In the genomic region with DNA sequence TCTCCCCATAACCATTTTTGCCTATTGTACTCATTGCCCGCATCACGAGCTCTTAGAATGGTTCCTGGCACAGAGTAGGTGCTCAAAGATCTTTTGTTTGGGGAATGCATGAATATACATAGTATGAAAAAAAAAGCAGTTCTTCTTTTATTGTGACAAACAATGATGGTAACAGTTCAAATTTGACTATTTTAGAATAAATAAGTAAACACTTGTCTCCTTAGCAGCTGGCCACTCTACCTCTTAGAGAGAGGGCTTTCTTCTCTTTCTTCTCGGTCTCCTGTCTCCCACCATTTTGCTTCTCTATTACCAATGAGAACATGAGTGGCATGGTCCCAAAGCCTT, we compare ENCODE assay signal across 8 cellular contexts. TPM values are rescaled to one million over a fixed set of nuclear protein-coding genes. Genes with fewer than 3 reads are reported as not detected.
DNase-seq lines count a peak whose midpoint lies in the region; ATAC-seq and TF ChIP-seq lines count a peak whose summit lies in the region.

No MANE protein-coding gene starts in this region.

- H3K4me1 Mint-ChIP-seq in activated CD4-positive, alpha-beta T cell treated with anti-CD3 and anti-CD28 coated beads for 36 hours = peaks cover 33% of the 10 kb centered on the region
- H3K4me1 Mint-ChIP-seq in mesothelial cell of epicardium = peaks cover 27% of the 10 kb centered on the region

- peak overlapping the region; percentile 76 for H3K4me3 Mint-ChIP-seq in activated CD4-positive, alpha-beta T cell treated with anti-CD3 and anti-CD28 coated beads for 36 hours
- H3K4me3 Mint-ChIP-seq in mesothelial cell of epicardium = peak overlapping the region; percentile 78

- H3K9me3 Mint-ChIP-seq in activated CD4-positive, alpha-beta T cell treated with anti-CD3 and anti-CD28 coated beads for 36 hours (ENCODE audit: low read depth) = no peaks in the 10 kb centered on the region
- no peaks in the 10 kb centered on the region for H3K9me3 Mint-ChIP-seq in mesothelial cell of epicardium

- CTCF ChIA-PET in activated CD4-positive, alpha-beta T cell treated with anti-CD3 and anti-CD28 coated beads for 36 hours (lab: Charles Lee) = interaction anchor here (1.4 kb wide), 1 partner anchor 41 kb away, joined by 6 read pairs; no protein-coding TSS in a partner anchor

- in situ Hi-C loops in astrocyte of the spinal cord (cut with HindIII; ENCODE audit: low sequenced_read_pairs) = no loop called here

- peak; percentile 5 for ATAC-seq in activated CD4-positive, alpha-beta T cell treated with anti-CD3 and anti-CD28 coated beads for 36 hours
- ATAC-seq in HG03139 (IDR thresholded peaks at IDR 0.05; ENCODE audit: unreplicated experiment) = peak; percentile 1
- ATAC-seq in HG03469 (IDR thresholded peaks at IDR 0.05; ENCODE audit: unreplicated experiment) = no peak

- H3K4me3 ChIP-seq in astrocyte of the spinal cord (ENCODE audit: low read depth, low read length) = peak overlapping the region; percentile 48

- POLR2A ChIA-PET in activated CD4-positive, alpha-beta T cell treated with anti-CD3 and anti-CD28 coated beads for 36 hours (lab: Charles Lee) = interaction anchor here (0.6 kb wide), 1 partner anchor 299 kb away, joined by 3 read pairs; no protein-coding TSS in a partner anchor

- peak overlapping the region; percentile 60 for H3K27ac Mint-ChIP-seq in activated CD4-positive, alpha-beta T cell treated with anti-CD3 and anti-CD28 coated beads for 36 hours
- peak overlapping the region; percentile 76 for H3K27ac Mint-ChIP-seq in mesothelial cell of epicardium

- DNase-seq in activated CD4-positive, alpha-beta T cell treated with anti-CD3 and anti-CD28 coated beads for 36 hours = no peak
- no peak for DNase-seq in activated CD4-positive, alpha-beta T cell treated with anti-CD3 and anti-CD28 coated beads, Interleukin-2, amount 50 U/mL, for 4 hours
- DNase-seq in astrocyte of the spinal cord (ENCODE audit: low read depth, low spot score) = no peak
- no peak for DNase-seq in mesothelial cell of epicardium (ENCODE audit: low spot score in 2 of 2, unreplicated experiment in 2 of 2)
- DNase-seq in COLO829 (ENCODE audit: low spot score) = no peak
- DNase-seq in stimulated activated CD4-positive, alpha-beta T cell treated with anti-CD3 and anti-CD28 coated beads, Interleukin-2, amount 100 ng/mL, for 24 hours = no peak

- TF ChIP-seq CTCF in astrocyte of the spinal cord (IDR thresholded peaks at IDR 0.05; ENCODE audit: low read depth, low read length) (no peak), mesothelial cell of epicardium (IDR thresholded peaks at IDR 0.05; ENCODE audit: unreplicated experiment) (no peak)

- intact Hi-C loops in activated CD4-positive, alpha-beta T cell treated with anti-CD3 and anti-CD28 coated beads for 36 hours (cut with DNase I, micrococcal nuclease) = loop anchor here (1.0 to 5.0 kb wide), 8 partner anchors 40 to 960 kb away; partner anchors contain the start of genes CLN5 (in 2 of the 2), FBXL3 (in 1 of the 2) and OBI1 (in 1 of the 2)

- peaks cover 4% of the 10 kb centered on the region for H3K36me3 Mint-ChIP-seq in activated CD4-positive, alpha-beta T cell treated with anti-CD3 and anti-CD28 coated beads for 36 hours (ENCODE audit: low read depth)
- no peaks in the 10 kb centered on the region for H3K36me3 Mint-ChIP-seq in mesothelial cell of epicardium

- no peaks in the 10 kb centered on the region for H3K27me3 Mint-ChIP-seq in activated CD4-positive, alpha-beta T cell treated with anti-CD3 and anti-CD28 coated beads for 36 hours
- peaks cover 54% of the 10 kb centered on the region for H3K27me3 Mint-ChIP-seq in mesothelial cell of epicardium (ENCODE audit: low read depth)

RNA-seq across cellular contexts. Expression of gene SLAIN1, which starts 0.7 kb away (rescaled TPM):
- 10 to 100 TPM; 26.7 to 39.8 TPM for total RNA-seq in activated CD4-positive, alpha-beta T cell treated with anti-CD3 and anti-CD28 coated beads for 36 hours
- 32.8 to 33.4 TPM (median 32.9 TPM) in 3 replicates for total RNA-seq in mesothelial cell of epicardium
